ENCODE assay signal across 10 cellular contexts in the genomic region with DNA sequence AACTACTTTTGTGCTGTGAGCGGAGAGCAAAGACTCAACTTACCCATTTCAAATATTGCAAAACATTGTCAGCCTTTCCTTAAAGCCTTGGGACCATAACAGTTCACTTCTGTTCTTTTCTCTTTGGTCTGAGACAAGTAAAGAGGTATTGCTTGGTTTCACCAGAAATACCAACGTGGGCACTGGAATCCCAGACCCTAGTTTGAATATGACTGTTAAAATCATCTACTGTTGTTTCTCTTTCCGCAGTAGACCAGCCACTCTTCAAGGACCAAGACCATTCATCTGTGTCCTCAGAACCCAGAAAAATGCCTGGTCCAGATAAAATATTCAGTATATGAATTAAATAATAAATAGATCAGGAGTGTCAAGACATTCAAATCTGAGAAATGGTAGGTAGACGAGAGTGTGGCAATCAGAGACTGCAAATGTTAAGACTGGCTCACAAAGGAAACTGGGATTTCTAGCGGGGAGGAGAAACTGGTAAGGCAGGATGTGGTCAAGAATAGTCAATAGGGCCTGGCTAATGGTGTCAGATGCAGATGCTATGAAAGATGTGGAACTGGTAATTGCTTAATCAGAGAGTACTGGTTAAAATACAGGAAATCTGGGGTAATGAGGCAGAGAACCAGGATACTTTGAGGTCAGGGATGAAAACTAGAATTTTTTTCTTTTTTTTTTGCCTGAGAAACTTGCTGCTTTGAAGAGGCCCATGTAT.
A peak's percentile ranks its signal among the peaks of the same experiment; 100 is the strongest.
DNase-seq lines count a peak whose midpoint lies in the region; ATAC-seq and TF ChIP-seq lines count a peak whose summit lies in the region.
"Had no signal": no experiment of that assay in that cellular context is flagged by ENCODE, and none has a peak within 500 bp of the region (broad histone marks: within the 10 kb centered on the region; RNA-seq: fewer than 3 reads in every experiment).

No MANE protein-coding gene starts in this region.

- H3K4me1 ChIP-seq in right cardiac atrium (ENCODE audit: control insufficient read depth, insufficient read depth, low read length): no peaks in the 10 kb centered on the region

- no peaks in the 10 kb centered on the region for H3K9me3 ChIP-seq in right cardiac atrium (ENCODE audit: control insufficient read depth, low read length)

- DNase-seq in epithelial cell of proximal tubule (ENCODE audit: low read depth): peak; percentile 37
- no peak for DNase-seq in NCI-H82 treated with DMSO at 0.1 percent for 48 hours (lab: John Stamatoyannopoulos, UW; ENCODE audit: unreplicated experiment)
- no peak for DNase-seq in NCI-H1417 (lab: John Stamatoyannopoulos, UW)
- DNase-seq in NCI-H2227 (lab: John Stamatoyannopoulos, UW; ENCODE audit: unreplicated experiment): no peak
- DNase-seq in right cardiac atrium: no peak
- DNase-seq: NCI-H1048, trophoblast cell had no signal

- H3K27me3 ChIP-seq in right cardiac atrium (ENCODE audit: control insufficient read depth, insufficient read depth): no peaks in the 10 kb centered on the region

- no peak for TF ChIP-seq CTCF in epithelial cell of proximal tubule (conservative IDR thresholded peaks at IDR 0.05; ENCODE audit: low read depth, low read length)

- ATAC-seq in GM18505 (IDR thresholded peaks at IDR 0.05; ENCODE audit: unreplicated experiment) (peak; percentile 65), GM21529 (IDR thresholded peaks at IDR 0.05; ENCODE audit: unreplicated experiment) (peak; percentile 93), HG03565 (IDR thresholded peaks at IDR 0.05; ENCODE audit: unreplicated experiment) (peak; percentile 61), right cardiac atrium (no peak)

- WGBS in right cardiac atrium: 79% methylated on average over 5 of the region's 5 CpGs

- intact Hi-C loops in right cardiac atrium (cut with DNase I): no loop called here

- no peak overlapping the region for H3K27ac ChIP-seq in right cardiac atrium (ENCODE audit: low read length)

- no peak for TF ChIP-seq POLR2A in GM18505 (IDR thresholded peaks at IDR 0.05; ENCODE audit: borderline replicate concordance, extremely low read depth, insufficient read depth, insufficient read length)

- H3K4me3 ChIP-seq in epithelial cell of proximal tubule (ENCODE audit: low read depth, low read length) (no peak overlapping the region), right cardiac atrium (ENCODE audit: low read length) (no peak overlapping the region)

Comparison
In these comparisons a context has a peak if more than half of its experiments do, and no peak if none do; other contexts are left out.
1. ATAC-seq: peak in GM18505 (single experiment), GM21529 (single experiment) and HG03565 (single experiment); none in right cardiac atrium (0 of 2).